In genomic region chr3:61606196-61606595, GRCh38 we compare ENCODE assay signal across 26 cellular contexts.
"Had no signal": no experiment of that assay in that cellular context is flagged by ENCODE, and none has a peak within 500 bp of the region (broad histone marks: within the 10 kb centered on the region; RNA-seq: fewer than 3 reads in every experiment).

No MANE protein-coding gene starts in this region.

- H3K9me3 ChIP-seq: stomach, suprapubic skin, testis, thoracic aorta, thyroid gland, tibial artery, tibial nerve, transverse colon, upper lobe of left lung, upper lobe of right lung, uterus, vagina had no signal

- H3K36me3 ChIP-seq: suprapubic skin, thoracic aorta, thyroid gland, transverse colon, upper lobe of right lung, uterus, vagina had no signal

- H3K9me3 Mint-ChIP-seq: stimulated activated naive CD8-positive, alpha-beta T cell treated with anti-CD3 and anti-CD28 coated beads, Interleukin-15, amount 100 ng/mL, for 72 hours; stimulated activated naive CD8-positive, alpha-beta T cell treated with anti-CD3 and anti-CD28 coated beads, Interleukin-15, Interleukin-2, amounts not matched to agents 100 ng/mL and 50 ng/mL, for 24 hours; type B pancreatic cell had no signal

- H3K4me1 Mint-ChIP-seq: stimulated activated effector memory CD8-positive, alpha-beta T cell treated with anti-CD3 and anti-CD28 coated beads, Interleukin-12 subunit alpha, Interleukin-12 subunit beta, amount 100 ng/mL, for 72 hours; stimulated activated memory B cell treated with anti-CD40 and anti-IgM and Interleukin-4, amounts not matched to agents 10 μg/mL and 1 μg/mL and 100 μg/mL, for 72 hours; stimulated activated naive B cell treated with anti-CD40 and anti-IgM and Interleukin-4, amounts not matched to agents 10 μg/mL and 1 μg/mL and 100 μg/mL, for 72 hours; stimulated activated naive CD8-positive, alpha-beta T cell treated with anti-CD3 and anti-CD28 coated beads, Interleukin-15, amount 100 ng/mL, for 72 hours had no signal

- H3K27me3 ChIP-seq: stomach, suprapubic skin, testis, thyroid gland, tibial artery, tibial nerve, transverse colon, upper lobe of left lung, upper lobe of right lung, uterus, vagina had no signal

- H3K36me3 Mint-ChIP-seq: stimulated activated effector memory CD8-positive, alpha-beta T cell treated with anti-CD3 and anti-CD28 coated beads, Interleukin-12 subunit alpha, Interleukin-12 subunit beta, amount 100 ng/mL, for 72 hours; stimulated activated memory B cell treated with anti-CD40 and anti-IgM and Interleukin-4, amounts not matched to agents 10 μg/mL and 1 μg/mL and 100 μg/mL, for 72 hours; stimulated activated naive B cell treated with anti-CD40 and anti-IgM and Interleukin-4, amounts not matched to agents 10 μg/mL and 1 μg/mL and 100 μg/mL, for 72 hours had no signal

- ATAC-seq: stimulated activated memory B cell treated with anti-CD40 and anti-IgM and Interleukin-4, amounts not matched to agents 10 μg/mL and 1 μg/mL and 100 μg/mL, for 72 hours; stimulated activated naive B cell treated with anti-CD40 and anti-IgM and Interleukin-4, amounts not matched to agents 10 μg/mL and 1 μg/mL and 100 μg/mL, for 72 hours; stimulated activated naive CD8-positive, alpha-beta T cell treated with anti-CD3 and anti-CD28 coated beads, Interleukin-15, amount 100 ng/mL, for 72 hours; stimulated activated naive CD8-positive, alpha-beta T cell treated with anti-CD3 and anti-CD28 coated beads, Interleukin-15, Interleukin-2, amounts not matched to agents 100 U/mL and 50 U/mL, for 24 hours; upper lobe of right lung had no signal

- H3K4me3 ChIP-seq: stomach, suprapubic skin, testis, thoracic aorta, thyroid gland, tibial artery, tibial nerve, transverse colon, upper lobe of left lung, upper lobe of right lung, uterus, vagina had no signal

- DNase-seq: stimulated activated CD4-positive, alpha-beta T cell treated with anti-CD3 and anti-CD28 coated beads, Interleukin-2, amount 100 ng/mL, for 48 hours; stimulated activated CD4-positive, alpha-beta T cell treated with anti-CD3 and anti-CD28 coated beads, Interleukin-4, amount 100 ng/mL, for 1 hour; stimulated activated CD4-positive, alpha-beta T cell treated with anti-CD3 and anti-CD28 coated beads, Interleukin-4, amount 100 ng/mL, for 24 hours; stimulated activated CD4-positive, alpha-beta T cell treated with anti-CD3 and anti-CD28 coated beads, Interleukin-4, amount 100 ng/mL, for 4 hours; stimulated activated CD8-positive, alpha-beta memory T cell treated with anti-CD3 and anti-CD28 coated beads, Interleukin-4, amount 100 ng/mL, for 48 hours; stimulated activated naive B cell treated with anti-CD40 and anti-IgM and Interleukin-4, amounts not matched to agents 10 μg/mL and 1 μg/mL and 100 μg/mL, for 72 hours; stimulated activated naive CD4-positive, alpha-beta T cell treated with Interleukin-2 at 50 U/mL for 16 hours; stimulated activated naive CD8-positive, alpha-beta T cell treated with anti-CD3 and anti-CD28 coated beads, Interleukin-15, amount 100 ng/mL, for 72 hours; stimulated activated naive CD8-positive, alpha-beta T cell treated with anti-CD3 and anti-CD28 coated beads, Interleukin-15, Interleukin-2, amounts not matched to agents 100 U/mL and 50 U/mL, for 24 hours; stomach; testis; thyroid gland; tibial artery; transverse colon; trophoblast cell; upper lobe of left lung; upper lobe of right lung; uterus had no signal

- H3K4me3 Mint-ChIP-seq: stimulated activated effector memory CD8-positive, alpha-beta T cell treated with anti-CD3 and anti-CD28 coated beads, Interleukin-12 subunit alpha, Interleukin-12 subunit beta, amount 100 ng/mL, for 72 hours; stimulated activated memory B cell treated with anti-CD40 and anti-IgM and Interleukin-4, amounts not matched to agents 10 μg/mL and 1 μg/mL and 100 μg/mL, for 72 hours; stimulated activated naive B cell treated with anti-CD40 and anti-IgM and Interleukin-4, amounts not matched to agents 10 μg/mL and 1 μg/mL and 100 μg/mL, for 72 hours; stimulated activated naive CD8-positive, alpha-beta T cell treated with anti-CD3 and anti-CD28 coated beads, Interleukin-15, amount 100 ng/mL, for 72 hours; stimulated activated naive CD8-positive, alpha-beta T cell treated with anti-CD3 and anti-CD28 coated beads, Interleukin-15, Interleukin-2, amounts not matched to agents 100 ng/mL and 50 ng/mL, for 24 hours; type B pancreatic cell had no signal

- H3K27me3 Mint-ChIP-seq: stimulated activated memory B cell treated with anti-CD40 and anti-IgM and Interleukin-4, amounts not matched to agents 10 μg/mL and 1 μg/mL and 100 μg/mL, for 72 hours; stimulated activated naive B cell treated with anti-CD40 and anti-IgM and Interleukin-4, amounts not matched to agents 10 μg/mL and 1 μg/mL and 100 μg/mL, for 72 hours; stimulated activated naive CD8-positive, alpha-beta T cell treated with anti-CD3 and anti-CD28 coated beads, Interleukin-15, amount 100 ng/mL, for 72 hours; stimulated activated naive CD8-positive, alpha-beta T cell treated with anti-CD3 and anti-CD28 coated beads, Interleukin-15, Interleukin-2, amounts not matched to agents 100 ng/mL and 50 ng/mL, for 24 hours; type B pancreatic cell had no signal

- H3K27ac ChIP-seq: stomach, suprapubic skin, testis, thoracic aorta, thyroid gland, tibial artery, tibial nerve, transverse colon, upper lobe of left lung, upper lobe of right lung, uterus, vagina had no signal

- H3K27ac Mint-ChIP-seq: stimulated activated effector memory CD8-positive, alpha-beta T cell treated with anti-CD3 and anti-CD28 coated beads, Interleukin-12 subunit alpha, Interleukin-12 subunit beta, amount 100 ng/mL, for 72 hours; stimulated activated memory B cell treated with anti-CD40 and anti-IgM and Interleukin-4, amounts not matched to agents 10 μg/mL and 1 μg/mL and 100 μg/mL, for 72 hours; stimulated activated naive B cell treated with anti-CD40 and anti-IgM and Interleukin-4, amounts not matched to agents 10 μg/mL and 1 μg/mL and 100 μg/mL, for 72 hours; stimulated activated naive CD8-positive, alpha-beta T cell treated with anti-CD3 and anti-CD28 coated beads, Interleukin-15, amount 100 ng/mL, for 72 hours; stimulated activated naive CD8-positive, alpha-beta T cell treated with anti-CD3 and anti-CD28 coated beads, Interleukin-15, Interleukin-2, amounts not matched to agents 100 ng/mL and 50 ng/mL, for 24 hours; type B pancreatic cell had no signal

- H3K4me1 ChIP-seq: stomach, suprapubic skin, thyroid gland, transverse colon, upper lobe of left lung, uterus, vagina had no signal
